ENCODE assay signal across 8 cellular contexts in the genomic region with DNA sequence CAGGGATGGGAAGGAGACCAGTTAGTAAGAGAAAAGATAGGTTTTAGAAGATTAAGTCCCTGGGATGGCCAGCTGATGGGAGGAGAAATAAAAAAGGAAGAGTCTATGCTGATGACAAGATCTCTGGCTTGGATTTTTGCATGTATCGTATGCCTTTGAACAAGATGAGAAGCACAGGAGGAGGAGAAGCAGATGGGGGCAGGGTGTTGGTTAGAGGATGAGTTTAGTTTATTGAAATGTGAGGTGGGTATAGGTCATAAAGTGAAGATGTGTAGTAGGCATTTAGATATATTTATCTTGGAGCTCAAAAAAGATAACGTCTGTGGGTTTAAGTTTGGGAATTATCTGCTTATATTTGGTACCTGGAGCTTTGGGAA. TPM values are rescaled to one million over a fixed set of nuclear protein-coding genes. Genes with fewer than 3 reads are reported as not detected.
A peak's percentile ranks its signal among the peaks of the same experiment; 100 is the strongest.
DNase-seq lines count a peak whose midpoint lies in the region; ATAC-seq and TF ChIP-seq lines count a peak whose summit lies in the region.

No MANE protein-coding gene starts in this region.

- no peak overlapping the region for H3K9ac ChIP-seq in liver (ENCODE audit: low read depth in 1 of 2, low read length in 2 of 2)

- intact Hi-C loops in breast epithelium (cut with DNase I; ENCODE audit: low total_unique reads) (no loop called here), MCF 10A (cut with micrococcal nuclease) (loop anchor here (1.0 kb wide), 1 partner anchor 46 kb away; a partner anchor contains a TSS), ascending aorta (cut with DNase I) (no loop called here)
- intact Hi-C loops in activated CD4-positive, alpha-beta T cell treated with anti-CD3 and anti-CD28 coated beads, Interleukin-2, amount 10 ng/mL, durations not matched to agents 24 days and 14 days (cut with micrococcal nuclease) = no loop called here

- peaks cover 9% of the 10 kb centered on the region for H3K4me1 Mint-ChIP-seq in MCF 10A (ENCODE audit: insufficient read depth, unreplicated experiment)
- H3K4me1 Mint-ChIP-seq in activated CD4-positive, alpha-beta T cell treated with anti-CD3 and anti-CD28 coated beads, Interleukin-2, amount 10 ng/mL, durations not matched to agents 24 days and 14 days = peaks cover 11% of the 10 kb centered on the region

- 61% methylated on average over 2 of the region's 2 CpGs for WGBS in liver
- 24% methylated on average over 2 of the region's 2 CpGs for WGBS in urinary bladder

- DNase-seq in breast epithelium (ENCODE audit: low spot score in 2 of 2) (no peak), MCF 10A (ENCODE audit: unreplicated experiment) (no peak), ascending aorta (ENCODE audit: low spot score in 2 of 2) (no peak), ureter (ENCODE audit: low spot score) (no peak)
- DNase-seq in activated CD4-positive, alpha-beta T cell treated with anti-CD3 and anti-CD28 coated beads, Interleukin-2, amount 10 ng/mL, durations not matched to agents 24 days and 14 days = no peak

- H3K36me3 Mint-ChIP-seq in MCF 10A (ENCODE audit: insufficient read depth, unreplicated experiment) = peaks cover 9% of the 10 kb centered on the region
- H3K36me3 Mint-ChIP-seq in activated CD4-positive, alpha-beta T cell treated with anti-CD3 and anti-CD28 coated beads, Interleukin-2, amount 10 ng/mL, durations not matched to agents 24 days and 14 days (ENCODE audit: low read depth) = peaks cover 10% of the 10 kb centered on the region

- CTCF ChIA-PET in MCF 10A (lab: Yijun Ruan, JAX) = interaction anchor here (0.7 to 2.7 kb wide), 10 partner anchors 21 to 464 kb away, joined by 3 to 13 read pairs (median 4); a partner anchor contains a TSS

- TF ChIP-seq POLR2A in breast epithelium (IDR thresholded peaks at IDR 0.05) = no peak

- TF ChIP-seq RAD21 in liver (IDR thresholded peaks at IDR 0.05) = no peak

- H3K27me3 Mint-ChIP-seq in MCF 10A (ENCODE audit: insufficient read depth, unreplicated experiment) = no peaks in the 10 kb centered on the region
- peaks cover 2% of the 10 kb centered on the region for H3K27me3 Mint-ChIP-seq in activated CD4-positive, alpha-beta T cell treated with anti-CD3 and anti-CD28 coated beads, Interleukin-2, amount 10 ng/mL, durations not matched to agents 24 days and 14 days

- ATAC-seq in GM21423 (IDR thresholded peaks at IDR 0.05; ENCODE audit: unreplicated experiment) = no peak

- no peak overlapping the region for H3K27ac Mint-ChIP-seq in MCF 10A (ENCODE audit: low read depth, unreplicated experiment)
- no peak overlapping the region for H3K27ac Mint-ChIP-seq in activated CD4-positive, alpha-beta T cell treated with anti-CD3 and anti-CD28 coated beads, Interleukin-2, amount 10 ng/mL, durations not matched to agents 24 days and 14 days

- H3K4me1 ChIP-seq in breast epithelium = no peaks in the 10 kb centered on the region
- peaks cover 0 to 22% of the 10 kb centered on the region in 2 donors for H3K4me1 ChIP-seq in ascending aorta
- peaks cover 1 to 11% (median 5%) of the 10 kb centered on the region in 4 donors for H3K4me1 ChIP-seq in liver (ENCODE audit: control insufficient read depth in 4 of 4, insufficient read depth in 4 of 4, low read length in 3 of 4)
- H3K4me1 ChIP-seq in urinary bladder (ENCODE audit: insufficient read depth) = no peaks in the 10 kb centered on the region

- H3K36me3 ChIP-seq in breast epithelium (no peaks in the 10 kb centered on the region), ascending aorta (no peaks in the 10 kb centered on the region), liver (ENCODE audit: control insufficient read depth in 4 of 4, insufficient read depth in 3 of 4, low read depth in 1 of 4, low read length in 3 of 4) (peaks cover 0 to 2% (median 0%) of the 10 kb centered on the region in 4 donors), urinary bladder (ENCODE audit: insufficient read depth) (no peaks in the 10 kb centered on the region)

- no peaks in the 10 kb centered on the region for H3K9me3 ChIP-seq in breast epithelium
- H3K9me3 ChIP-seq in ascending aorta = no peaks in the 10 kb centered on the region
- H3K9me3 ChIP-seq in liver (ENCODE audit: control insufficient read depth in 4 of 4, low read length in 3 of 4) = no peaks in the 10 kb centered on the region

- no peaks in the 10 kb centered on the region for H3K9me3 Mint-ChIP-seq in MCF 10A (ENCODE audit: unreplicated experiment)
- H3K9me3 Mint-ChIP-seq in activated CD4-positive, alpha-beta T cell treated with anti-CD3 and anti-CD28 coated beads, Interleukin-2, amount 10 ng/mL, durations not matched to agents 24 days and 14 days = no peaks in the 10 kb centered on the region

- no peaks in the 10 kb centered on the region for H3K27me3 ChIP-seq in breast epithelium
- no peaks in the 10 kb centered on the region for H3K27me3 ChIP-seq in ascending aorta
- H3K27me3 ChIP-seq in liver (ENCODE audit: control insufficient read depth in 4 of 4, insufficient read depth in 4 of 4, low read length in 3 of 4) = no peaks in the 10 kb centered on the region

- peak overlapping the region; percentile 63 to 91 (median 84) for H3K4me3 ChIP-seq in breast epithelium
- H3K4me3 ChIP-seq in ascending aorta = peak overlapping the region; percentile 66 to 89
- peak overlapping the region; percentile 73 to 79 (median 75) for H3K4me3 ChIP-seq in liver (ENCODE audit: low read depth in 1 of 3, low read length in 3 of 3)
- peak overlapping the region; percentile 84 for H3K4me3 ChIP-seq in urinary bladder (ENCODE audit: low read depth, low read length)

- POLR2A ChIA-PET in MCF 10A (lab: Yijun Ruan, JAX) = interaction anchor here (0.6 to 4.7 kb wide), 26 partner anchors 9 to 1306 kb away, joined by 3 to 93 read pairs (median 4); a partner anchor contains a TSS

- no peak overlapping the region for H3K4me3 Mint-ChIP-seq in MCF 10A (ENCODE audit: unreplicated experiment)
- no peak overlapping the region for H3K4me3 Mint-ChIP-seq in activated CD4-positive, alpha-beta T cell treated with anti-CD3 and anti-CD28 coated beads, Interleukin-2, amount 10 ng/mL, durations not matched to agents 24 days and 14 days

- TF ChIP-seq CTCF in breast epithelium (IDR thresholded peaks at IDR 0.05) (no peak), MCF 10A (IDR thresholded peaks at IDR 0.05; ENCODE audit: unreplicated experiment) (no peak), ascending aorta (IDR thresholded peaks at IDR 0.05) (no peak), liver (IDR thresholded peaks at IDR 0.05; ENCODE audit: low read depth, low read length, missing input control) (no peak)

- BruUV-seq in MCF 10A (replicated peaks; lab: Mats Ljungman, UMichigan) = no TSS peak

- H3K27ac ChIP-seq in breast epithelium (peak overlapping the region; percentile 83 to 95), ascending aorta (peak overlapping the region in 1 of 2 donors; percentile 95), liver (ENCODE audit: low read depth in 1 of 2, low read length in 2 of 2) (peak overlapping the region in 1 of 2 donors; percentile 84), urinary bladder (ENCODE audit: low read depth) (no peak overlapping the region)

TF ChIP-seq in liver, 16 proteins besides CTCF, POLR2A, EP300 and RAD21 (continues in another document):
- TF ChIP-seq HNF4A (conservative IDR thresholded peaks at IDR 0.05) (no peak), FOXA2 (IDR thresholded peaks at IDR 0.05) (no peak), YY1 (IDR thresholded peaks at IDR 0.05) (no peak), TAF1 (conservative IDR thresholded peaks at IDR 0.05) (no peak), RXRA (IDR thresholded peaks at IDR 0.05) (no peak), HNF4G (IDR thresholded peaks at IDR 0.05) (no peak), SP1 (IDR thresholded peaks at IDR 0.05) (no peak)
- TF ChIP-seq, protein P1, sequence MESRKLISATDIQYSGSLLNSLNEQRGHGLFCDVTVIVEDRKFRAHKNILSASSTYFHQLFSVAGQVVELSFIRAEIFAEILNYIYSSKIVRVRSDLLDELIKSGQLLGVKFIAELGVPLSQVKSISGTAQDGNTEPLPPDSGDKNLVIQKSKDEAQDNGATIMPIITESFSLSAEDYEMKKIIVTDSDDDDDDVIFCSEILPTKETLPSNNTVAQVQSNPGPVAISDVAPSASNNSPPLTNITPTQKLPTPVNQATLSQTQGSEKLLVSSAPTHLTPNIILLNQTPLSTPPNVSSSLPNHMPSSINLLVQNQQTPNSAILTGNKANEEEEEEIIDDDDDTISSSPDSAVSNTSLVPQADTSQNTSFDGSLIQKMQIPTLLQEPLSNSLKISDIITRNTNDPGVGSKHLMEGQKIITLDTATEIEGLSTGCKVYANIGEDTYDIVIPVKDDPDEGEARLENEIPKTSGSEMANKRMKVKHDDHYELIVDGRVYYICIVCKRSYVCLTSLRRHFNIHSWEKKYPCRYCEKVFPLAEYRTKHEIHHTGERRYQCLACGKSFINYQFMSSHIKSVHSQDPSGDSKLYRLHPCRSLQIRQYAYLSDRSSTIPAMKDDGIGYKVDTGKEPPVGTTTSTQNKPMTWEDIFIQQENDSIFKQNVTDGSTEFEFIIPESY (IDR thresholded peaks at IDR 0.05) = no peak
- TF ChIP-seq, protein P2, sequence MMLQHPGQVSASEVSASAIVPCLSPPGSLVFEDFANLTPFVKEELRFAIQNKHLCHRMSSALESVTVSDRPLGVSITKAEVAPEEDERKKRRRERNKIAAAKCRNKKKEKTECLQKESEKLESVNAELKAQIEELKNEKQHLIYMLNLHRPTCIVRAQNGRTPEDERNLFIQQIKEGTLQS (IDR thresholded peaks at IDR 0.05) = no peak

RNA-seq across cellular contexts. Expression of a gene that starts 1.4 kb away (rescaled TPM):
- total RNA-seq in breast epithelium (10 to 100 TPM; 18.0 to 24.9 (median 18.7) TPM), MCF 10A (2022) (90.9 and 111 TPM in 2 replicates), ascending aorta (2.7 TPM), liver (10 to 100 TPM; 11.7 to 14.2 TPM), urinary bladder (58.9 TPM), ureter (30.4 TPM)
- polyA plus RNA-seq in liver (10 to 100 TPM; 11.2 to 20.0 TPM), urinary bladder (24.6 TPM)
- 46.8 and 49.2 TPM in 2 replicates for total RNA-seq in activated CD4-positive, alpha-beta T cell treated with anti-CD3 and anti-CD28 coated beads, Interleukin-2, amount 10 ng/mL, durations not matched to agents 24 days and 14 days

RNA-seq across cellular contexts. Expression of a gene that starts 43.4 kb away (rescaled TPM):
- total RNA-seq in breast epithelium (1 to 10 TPM; 2.8 to 5.6 (median 4.5) TPM), MCF 10A (2022) (6.6 and 10.2 TPM in 2 replicates), ascending aorta (16.3 TPM), liver (1 to 10 TPM; 1.0 to 1.1 TPM), urinary bladder (20.5 TPM), ureter (7.6 TPM)
- polyA plus RNA-seq in liver (under 1 TPM; 0.33 to 0.46 TPM), urinary bladder (13.6 TPM)
- total RNA-seq in activated CD4-positive, alpha-beta T cell treated with anti-CD3 and anti-CD28 coated beads, Interleukin-2, amount 10 ng/mL, durations not matched to agents 24 days and 14 days = 0.51 and 0.85 TPM in 2 replicates

RNA-seq across cellular contexts. Expression of a gene that starts 45.7 kb away (rescaled TPM):
- total RNA-seq in breast epithelium (10 to 100 TPM; 39.3 to 70.4 (median 42.2) TPM), MCF 10A (2022) (56.5 and 67.5 TPM in 2 replicates), ascending aorta (40.1 TPM), liver (10 to 100 TPM; 28.6 to 34.6 TPM), urinary bladder (41.9 TPM), ureter (49.4 TPM)
- polyA plus RNA-seq in liver (10 to 100 TPM in 1 of 2 donors, 1 to 10 TPM in 1; 3.8 to 22.1 TPM), urinary bladder (5.9 TPM)
- 64.3 and 65.7 TPM in 2 replicates for total RNA-seq in activated CD4-positive, alpha-beta T cell treated with anti-CD3 and anti-CD28 coated beads, Interleukin-2, amount 10 ng/mL, durations not matched to agents 24 days and 14 days
